Comparison of ENCODE assay signal across 8 cellular contexts in genomic region chr1:224182057-224182865, GRCh38. TPM values are rescaled to one million over a fixed set of nuclear protein-coding genes. Genes with fewer than 3 reads are reported as not detected.
DNase-seq lines count a peak whose midpoint lies in the region; ATAC-seq and TF ChIP-seq lines count a peak whose summit lies in the region.

No MANE protein-coding gene starts in this region.

- H3K4me1 ChIP-seq in ACC112 (ENCODE audit: control insufficient read depth, insufficient read depth, low read length, unreplicated experiment) = peaks cover 17% of the 10 kb centered on the region
- 0 out of 2 replicates have a peak, but pooled peaks cover 6% of the 10 kb centered on the region for H3K4me1 ChIP-seq in Panc1 (ENCODE audit: control insufficient read depth, insufficient read depth, low read length)

- peak overlapping the region; percentile 87 for H3K4me3 ChIP-seq in ACC112 (ENCODE audit: low read depth, low read length)
- peak overlapping the region; percentile 81 to 87 for H3K4me3 ChIP-seq in Panc1 (ENCODE audit: low read depth in 2 of 2, low read length in 2 of 2)
- peak overlapping the region; percentile 97 for H3K4me3 ChIP-seq in kidney epithelial cell (ENCODE audit: low read depth, low read length)

- no peaks in the 10 kb centered on the region for H3K9me3 ChIP-seq in Panc1 (ENCODE audit: control insufficient read depth, insufficient read depth, low read depth, low read length)

- H3K9me3 Mint-ChIP-seq in activated naive CD8-positive, alpha-beta T cell treated with anti-CD3 and anti-CD28 coated beads, Interleukin-2, amount 10 ng/mL, durations not matched to agents 7 days and 5 days = no peaks in the 10 kb centered on the region

- peaks cover 34% of the 10 kb centered on the region for H3K36me3 Mint-ChIP-seq in activated naive CD8-positive, alpha-beta T cell treated with anti-CD3 and anti-CD28 coated beads, Interleukin-2, amount 10 ng/mL, durations not matched to agents 7 days and 5 days

- in situ Hi-C loops in Panc1 (cut with HindIII; ENCODE audit: low pct_unique_long_range_greater_than_20kb, low sequenced_read_pairs) = no loop called here

- peak; percentile 52 for ATAC-seq in GM18907 (IDR thresholded peaks at IDR 0.05; ENCODE audit: unreplicated experiment)
- peak; percentile 42 for ATAC-seq in HG03108 (IDR thresholded peaks at IDR 0.05; ENCODE audit: unreplicated experiment)
- ATAC-seq in Panc1 = no peak
- peak; percentile 39 for ATAC-seq in activated naive CD8-positive, alpha-beta T cell treated with anti-CD3 and anti-CD28 coated beads, Interleukin-2, amount 10 ng/mL, durations not matched to agents 7 days and 5 days (ENCODE audit: low read depth)

- BruUV-seq in Panc1 (replicated peaks; lab: Mats Ljungman, UMichigan) = TSS peak; percentile 84

- TF ChIP-seq CTCF in Panc1 (IDR thresholded peaks at IDR 0.05) (no peak), kidney epithelial cell (IDR thresholded peaks at IDR 0.05; ENCODE audit: insufficient read depth, low read length, poor library complexity, severe bottlenecking) (no peak)

- peak overlapping the region; percentile 87 for H2AFZ ChIP-seq in ACC112 (ENCODE audit: low read length, unreplicated experiment)

- CTCF ChIA-PET in Panc1 (lab: Charles Lee) = no interaction called here

- POLR2A ChIA-PET in Panc1 (lab: Charles Lee) = interaction anchor here (0.6 to 0.7 kb wide), 5 partner anchors 14 to 475 kb away, joined by 3 to 17 read pairs (median 8); no protein-coding TSS in a partner anchor
- POLR2A ChIA-PET in activated naive CD8-positive, alpha-beta T cell treated with anti-CD3 and anti-CD28 coated beads, Interleukin-2, amount 10 ng/mL, durations not matched to agents 7 days and 5 days (lab: Charles Lee) = interaction anchor here (0.6 to 4.3 kb wide), 17 partner anchors 8 to 1469 kb away, joined by 3 to 58 read pairs (median 6); partner anchors contain the start of genes NVL and WDR26

- peaks cover 43% of the 10 kb centered on the region for H3K79me2 ChIP-seq in ACC112 (ENCODE audit: control insufficient read depth, insufficient read depth, low read length, unreplicated experiment)

- peaks cover 37% of the 10 kb centered on the region for H3K4me1 Mint-ChIP-seq in activated naive CD8-positive, alpha-beta T cell treated with anti-CD3 and anti-CD28 coated beads, Interleukin-2, amount 10 ng/mL, durations not matched to agents 7 days and 5 days

- peak overlapping the region; percentile 42 for H3K27ac ChIP-seq in ACC112 (ENCODE audit: low read depth, low read length)
- peak overlapping the region; percentile 88 for H3K27ac ChIP-seq in Panc1 (ENCODE audit: low read length)

- no peaks in the 10 kb centered on the region for H3K27me3 Mint-ChIP-seq in activated naive CD8-positive, alpha-beta T cell treated with anti-CD3 and anti-CD28 coated beads, Interleukin-2, amount 10 ng/mL, durations not matched to agents 7 days and 5 days

- intact Hi-C loops in Panc1 (cut with micrococcal nuclease; ENCODE audit: unreplicated experiment) = loop anchor here (10.0 kb wide), 1 partner anchor 153 kb away; the partner anchor contains the start of gene NVL

- peak overlapping the region; percentile 98 for H3K27ac Mint-ChIP-seq in activated naive CD8-positive, alpha-beta T cell treated with anti-CD3 and anti-CD28 coated beads, Interleukin-2, amount 10 ng/mL, durations not matched to agents 7 days and 5 days

- peak overlapping the region; percentile 81 for H3K4me3 Mint-ChIP-seq in activated naive CD8-positive, alpha-beta T cell treated with anti-CD3 and anti-CD28 coated beads, Interleukin-2, amount 10 ng/mL, durations not matched to agents 7 days and 5 days

- H3K27me3 ChIP-seq in ACC112 (ENCODE audit: insufficient read depth, low read length) (no peaks in the 10 kb centered on the region), Panc1 (ENCODE audit: control insufficient read depth, insufficient read depth, low read length) (no peaks in the 10 kb centered on the region), kidney epithelial cell (ENCODE audit: control insufficient read depth, insufficient read depth, low read length) (no peaks in the 10 kb centered on the region)

- H3K36me3 ChIP-seq in ACC112 (ENCODE audit: insufficient read depth, low read length) (no peaks in the 10 kb centered on the region; the same call in 1 of the 2 replicates), Panc1 (ENCODE audit: control insufficient read depth, insufficient read depth, low read length) (no peaks in the 10 kb centered on the region; the same call in 1 of the 2 replicates), kidney epithelial cell (ENCODE audit: control insufficient read depth, insufficient read depth, low read length) (no peaks in the 10 kb centered on the region)

- DNase-seq in Panc1 (ENCODE audit: low read depth, low spot score) (no peak), kidney epithelial cell (ENCODE audit: low read depth) (no peak), SW 1271 (lab: John Stamatoyannopoulos, UW) (no peak)
- DNase-seq in activated naive CD8-positive, alpha-beta T cell treated with anti-CD3 and anti-CD28 coated beads, Interleukin-2, amount 10 ng/mL, durations not matched to agents 7 days and 5 days = peak; percentile 62
- peak; percentile 32 to 33 for DNase-seq in stimulated activated CD4-positive, alpha-beta T cell treated with anti-CD3 and anti-CD28 coated beads, Interleukin-2, amount 100 ng/mL, for 48 hours

RNA-seq across cellular contexts. Expression of gene DEGS1, which starts 0.8 kb away (rescaled TPM):
- total RNA-seq in Panc1 (2021; ENCODE audit: unreplicated experiment) = 82.8 TPM
- polyA plus RNA-seq in Panc1 (2012; ENCODE audit: insufficient read length) = 62.3 TPM
- total RNA-seq in activated naive CD8-positive, alpha-beta T cell treated with anti-CD3 and anti-CD28 coated beads, Interleukin-2, amount 10 ng/mL, durations not matched to agents 7 days and 5 days = 10 to 100 TPM; 63.8 to 65.8 TPM
- 66.2 and 89.2 TPM in 2 replicates for total RNA-seq in kidney epithelial cell

Comparison
In these comparisons a context has a peak if more than half of its experiments do, and no peak if none do; other contexts are left out.
1. DNase-seq: peak in activated naive CD8-positive, alpha-beta T cell treated with anti-CD3 and anti-CD28 coated beads, Interleukin-2, amount 10 ng/mL, durations not matched to agents 7 days and 5 days (single experiment) and stimulated activated CD4-positive, alpha-beta T cell treated with anti-CD3 and anti-CD28 coated beads, Interleukin-2, amount 100 ng/mL, for 48 hours (2 of 2); none in Panc1 (single experiment), kidney epithelial cell (single experiment) and SW 1271 (0 of 2).
2. Peak in every context shown above with its lines, with median percentiles within 50 percentile points of each other: H3K4me3 ChIP-seq.